8 cellular contexts compared by ENCODE assay signal in the genomic region with DNA sequence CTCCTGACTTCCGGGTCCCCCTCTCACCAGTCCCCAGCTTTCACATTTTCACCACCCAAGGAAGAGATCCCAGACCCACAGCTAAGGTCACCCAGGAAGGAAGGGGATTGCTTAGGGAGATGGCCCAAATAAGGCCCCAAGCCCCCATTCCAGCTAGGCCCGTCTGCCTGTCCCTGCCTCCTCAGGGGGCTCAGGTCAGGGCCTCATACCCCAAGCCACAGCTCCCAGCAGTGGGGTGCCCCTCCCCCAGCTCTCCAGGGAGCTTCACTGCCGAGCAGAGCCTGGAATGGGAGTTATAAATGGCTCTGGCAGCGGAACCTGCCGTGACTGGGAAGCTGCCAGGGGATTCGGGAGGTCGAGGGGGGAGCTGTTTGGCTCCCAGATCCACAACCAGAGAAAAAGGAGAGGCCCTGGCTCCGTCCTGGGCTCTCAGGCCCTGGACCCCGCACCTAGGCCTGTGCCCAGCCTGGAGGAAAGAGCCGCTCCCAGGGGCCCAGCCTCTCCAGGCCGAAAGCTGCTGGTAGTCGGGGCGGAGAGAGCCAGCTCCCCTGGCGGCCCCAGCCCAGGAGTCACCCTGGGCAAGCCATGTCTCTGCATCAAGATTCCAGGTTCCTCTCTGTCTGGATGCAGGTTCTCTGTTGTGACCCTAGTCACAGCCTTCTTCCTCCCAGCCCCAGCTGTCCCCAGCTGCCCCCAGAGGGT. TPM values are rescaled to one million over a fixed set of nuclear protein-coding genes. Genes with fewer than 3 reads are reported as not detected.
DNase-seq lines count a peak whose midpoint lies in the region; ATAC-seq and TF ChIP-seq lines count a peak whose summit lies in the region.

No MANE protein-coding gene starts in this region.

- H3K27ac ChIP-seq in skeletal muscle tissue (ENCODE audit: low read depth, low read length) = peak overlapping the region; percentile 97

- no peaks in the 10 kb centered on the region for H3K36me3 Mint-ChIP-seq in WTC11
- no peaks in the 10 kb centered on the region for H3K36me3 Mint-ChIP-seq in activated T-cell treated with anti-CD3 and anti-CD28 coated beads, Interleukin-2, amount 50 U/mL, for 24 hours (ENCODE audit: low read depth)

- CTCF ChIA-PET in WTC11 (lab: Charles Lee) = interaction anchor here (0.7 to 9.6 kb wide), 20 partner anchors 12 to 168 kb away, joined by 3 to 264 read pairs (median 6); a partner anchor contains a TSS

- POLR2A ChIA-PET in WTC11 (lab: Charles Lee) = interaction anchor here (0.9 to 1.6 kb wide), 3 partner anchors 17 to 43 kb away, joined by 3 to 4 read pairs (median 3); a partner anchor contains a TSS

- H3K4me1 Mint-ChIP-seq in WTC11 = peaks cover 38% of the 10 kb centered on the region
- H3K4me1 Mint-ChIP-seq in activated T-cell treated with anti-CD3 and anti-CD28 coated beads, Interleukin-2, amount 50 U/mL, for 24 hours (ENCODE audit: low read depth) = peaks cover 6% of the 10 kb centered on the region

- peak overlapping the region; percentile 94 to 99 (median 99) for H3K9ac ChIP-seq in skeletal muscle tissue (ENCODE audit: low read depth in 1 of 3, low read length in 3 of 3)

- H3K9me3 Mint-ChIP-seq in WTC11 = no peaks in the 10 kb centered on the region
- H3K9me3 Mint-ChIP-seq in activated T-cell treated with anti-CD3 and anti-CD28 coated beads, Interleukin-2, amount 50 U/mL, for 24 hours = no peaks in the 10 kb centered on the region

- H3K27ac Mint-ChIP-seq in WTC11 = no peak overlapping the region
- no peak overlapping the region for H3K27ac Mint-ChIP-seq in activated T-cell treated with anti-CD3 and anti-CD28 coated beads, Interleukin-2, amount 50 U/mL, for 24 hours

- H3K4me3 ChIP-seq in skeletal muscle tissue (ENCODE audit: low read length in 3 of 3) = peak overlapping the region; percentile 89 to 90 (median 90)

- no peaks in the 10 kb centered on the region for H3K27me3 ChIP-seq in skeletal muscle tissue (ENCODE audit: control insufficient read depth in 3 of 3, insufficient read depth in 3 of 3, low read length in 3 of 3)

- ATAC-seq in WTC11 = no peak
- peak; percentile 78 for ATAC-seq in left ventricle myocardium superior
- ATAC-seq in GM21381 (IDR thresholded peaks at IDR 0.05; ENCODE audit: unreplicated experiment) = no peak

- intact Hi-C loops in left ventricle myocardium superior (cut with micrococcal nuclease) = no loop called here

- H3K4me3 Mint-ChIP-seq in WTC11 = no peak overlapping the region
- H3K4me3 Mint-ChIP-seq in activated T-cell treated with anti-CD3 and anti-CD28 coated beads, Interleukin-2, amount 50 U/mL, for 24 hours = no peak overlapping the region

- H3K27me3 Mint-ChIP-seq in WTC11 (ENCODE audit: low read depth) = peaks cover 5% of the 10 kb centered on the region
- no peaks in the 10 kb centered on the region for H3K27me3 Mint-ChIP-seq in activated T-cell treated with anti-CD3 and anti-CD28 coated beads, Interleukin-2, amount 50 U/mL, for 24 hours

- H3K4me1 ChIP-seq in skeletal muscle tissue (ENCODE audit: control insufficient read depth in 3 of 3, insufficient read depth in 3 of 3, low read length in 3 of 3) = peaks cover 82 to 97% (median 85%) of the 10 kb centered on the region in 3 donors

- H3K9me3 ChIP-seq in skeletal muscle tissue (ENCODE audit: control insufficient read depth in 3 of 3, low read length in 3 of 3) = no peaks in the 10 kb centered on the region

- H3K36me3 ChIP-seq in skeletal muscle tissue (ENCODE audit: control insufficient read depth in 3 of 3, insufficient read depth in 3 of 3, low read length in 3 of 3) = peaks cover 13 to 26% (median 18%) of the 10 kb centered on the region in 3 donors

- DNase-seq in HCEC 1CT (peak; percentile 33), WTC11 (ENCODE audit: low spot score) (no peak), left ventricle myocardium superior (peak; percentile 94), cortex of kidney (lab: John Stamatoyannopoulos, UW) (no peak)
- DNase-seq in activated T-cell treated with anti-CD3 and anti-CD28 coated beads, Interleukin-2, amount 50 U/mL, for 24 hours = no peak
- no peak for DNase-seq in activated CD4-positive, alpha-beta T cell treated with anti-CD3 and anti-CD28 coated beads for 4 hours

- TF ChIP-seq CTCF in WTC11 (IDR thresholded peaks at IDR 0.05) = no peak

TF ChIP-seq in WTC11, 78 proteins besides CTCF, POLR2A, EP300 and RAD21:
- TF ChIP-seq, protein P1, sequence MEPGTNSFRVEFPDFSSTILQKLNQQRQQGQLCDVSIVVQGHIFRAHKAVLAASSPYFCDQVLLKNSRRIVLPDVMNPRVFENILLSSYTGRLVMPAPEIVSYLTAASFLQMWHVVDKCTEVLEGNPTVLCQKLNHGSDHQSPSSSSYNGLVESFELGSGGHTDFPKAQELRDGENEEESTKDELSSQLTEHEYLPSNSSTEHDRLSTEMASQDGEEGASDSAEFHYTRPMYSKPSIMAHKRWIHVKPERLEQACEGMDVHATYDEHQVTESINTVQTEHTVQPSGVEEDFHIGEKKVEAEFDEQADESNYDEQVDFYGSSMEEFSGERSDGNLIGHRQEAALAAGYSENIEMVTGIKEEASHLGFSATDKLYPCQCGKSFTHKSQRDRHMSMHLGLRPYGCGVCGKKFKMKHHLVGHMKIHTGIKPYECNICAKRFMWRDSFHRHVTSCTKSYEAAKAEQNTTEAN (CRISPR knock-in tag; IDR thresholded peaks at IDR 0.05) = no peak
- TF ChIP-seq ZNF423 (CRISPR knock-in tag; IDR thresholded peaks at IDR 0.05) (peak; percentile 37; the same call in 1 of the 2 replicates), GRHL2 (CRISPR knock-in tag; IDR thresholded peaks at IDR 0.05; ENCODE audit: insufficient replicate concordance, severe bottlenecking) (no peak), IRF2 (CRISPR knock-in tag; IDR thresholded peaks at IDR 0.05; ENCODE audit: borderline replicate concordance, low read depth) (no peak)
- TF ChIP-seq, protein P2, sequence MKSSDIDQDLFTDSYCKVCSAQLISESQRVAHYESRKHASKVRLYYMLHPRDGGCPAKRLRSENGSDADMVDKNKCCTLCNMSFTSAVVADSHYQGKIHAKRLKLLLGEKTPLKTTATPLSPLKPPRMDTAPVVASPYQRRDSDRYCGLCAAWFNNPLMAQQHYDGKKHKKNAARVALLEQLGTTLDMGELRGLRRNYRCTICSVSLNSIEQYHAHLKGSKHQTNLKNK (CRISPR knock-in tag; IDR thresholded peaks at IDR 0.05) = no peak
- TF ChIP-seq, protein P3, sequence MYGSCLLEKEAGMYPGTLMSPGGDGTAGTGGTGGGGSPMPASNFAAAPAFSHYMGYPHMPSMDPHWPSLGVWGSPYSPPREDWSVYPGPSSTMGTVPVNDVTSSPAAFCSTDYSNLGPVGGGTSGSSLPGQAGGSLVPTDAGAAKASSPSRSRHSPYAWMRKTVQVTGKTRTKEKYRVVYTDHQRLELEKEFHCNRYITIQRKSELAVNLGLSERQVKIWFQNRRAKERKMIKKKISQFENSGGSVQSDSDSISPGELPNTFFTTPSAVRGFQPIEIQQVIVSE (CRISPR knock-in tag; IDR thresholded peaks at IDR 0.05; ENCODE audit: borderline replicate concordance) = no peak

RNA-seq across cellular contexts. Expression of a gene that starts 0.6 kb away (rescaled TPM):
- total RNA-seq in WTC11 (2021) (1.4 to 1.8 TPM (median 1.8 TPM) in 3 replicates), left ventricle myocardium superior (169 TPM), skeletal muscle tissue (2.1 TPM)

RNA-seq across cellular contexts. Expression of a gene that starts 10.6 kb away (rescaled TPM):
- not detected in 3 replicates for total RNA-seq in WTC11 (2021)
- not detected for total RNA-seq in left ventricle myocardium superior
- total RNA-seq in skeletal muscle tissue = not detected

RNA-seq across cellular contexts. Expression of a gene that starts 16.7 kb away (rescaled TPM):
- total RNA-seq in WTC11 (2021) (28.2 to 34.2 TPM (median 30.3 TPM) in 3 replicates), left ventricle myocardium superior (55.8 TPM), skeletal muscle tissue (11.5 TPM)

RNA-seq across cellular contexts. Expression of a gene that starts 17.8 kb away (rescaled TPM):
- total RNA-seq in WTC11 (2021) = 1.0 to 3.5 TPM (median 1.9 TPM) in 3 replicates
- total RNA-seq in left ventricle myocardium superior = 5.2 TPM
- total RNA-seq in skeletal muscle tissue = under 0.01 TPM

RNA-seq across cellular contexts. Expression of a gene that starts 32.5 kb away (rescaled TPM):
- total RNA-seq in WTC11 (2021) (14.2 to 18.5 TPM (median 15.2 TPM) in 3 replicates), left ventricle myocardium superior (7.5 TPM), skeletal muscle tissue (3.7 TPM)

Comparison
In these comparisons a context has a peak if more than half of its experiments do, and no peak if none do; other contexts are left out.
1. DNase-seq: peak in HCEC 1CT (single experiment) and left ventricle myocardium superior (single experiment); none in WTC11 (single experiment), activated T-cell treated with anti-CD3 and anti-CD28 coated beads, Interleukin-2, amount 50 U/mL, for 24 hours (single experiment), cortex of kidney (single experiment) and activated CD4-positive, alpha-beta T cell treated with anti-CD3 and anti-CD28 coated beads for 4 hours (0 of 2).
2. RNA of a gene that starts 0.6 kb away (total RNA-seq): 169 TPM in left ventricle myocardium superior (single experiment); 2.1 TPM in skeletal muscle tissue (single experiment) and 1.4 to 1.8 TPM in WTC11; every median in the first group is over 10 times any median in the second.